In genomic region chr21:27954806-27955205, GRCh38 we compare ENCODE assay signal across 22 cellular contexts.
DNase-seq lines count a peak whose midpoint lies in the region; ATAC-seq and TF ChIP-seq lines count a peak whose summit lies in the region.
"Had no signal": no experiment of that assay in that cellular context is flagged by ENCODE, and none has a peak within 500 bp of the region (broad histone marks: within the 10 kb centered on the region; RNA-seq: fewer than 3 reads in every experiment).

No MANE protein-coding gene starts in this region.

- TF ChIP-seq POLR2A in NB4 (IDR thresholded peaks at IDR 0.05; ENCODE audit: extremely low read depth, insufficient read length) (no peak), Peyer's patch (IDR thresholded peaks at IDR 0.05) (no peak)

- TF ChIP-seq CTCF in BJ (IDR thresholded peaks at IDR 0.05; ENCODE audit: insufficient read depth, low read depth, low read length) (no peak), NB4 (IDR thresholded peaks at IDR 0.05; ENCODE audit: low read depth, low read length) (no peak), choroid plexus epithelial cell (conservative IDR thresholded peaks at IDR 0.05; ENCODE audit: low read depth, low read length) (no peak), left lung (IDR thresholded peaks at IDR 0.05) (no peak), Peyer's patch (IDR thresholded peaks at IDR 0.05) (no peak)

- CTCF ChIA-PET in BJ (lab: Yijun Ruan, JAX), result no interaction called here

- H3K4me1 ChIP-seq in left lung, result peaks cover 0 to 3% of the 10 kb centered on the region in 2 donors
- no peaks in the 10 kb centered on the region for H3K4me1 ChIP-seq in Peyer's patch
- H3K4me1 ChIP-seq: BLaER1, gastrocnemius medialis, HAP-1 had no signal

- intact Hi-C loops in left lung (cut with DNase I), result no loop called here

- no peak overlapping the region for H3K27ac ChIP-seq in left lung
- H3K27ac ChIP-seq in Peyer's patch, result no peak overlapping the region
- H3K27ac ChIP-seq: BLaER1, gastrocnemius medialis, skin epidermis, VCaP had no signal

- H3K9me3 ChIP-seq in left lung (peaks cover 0 to 3% of the 10 kb centered on the region in 2 donors), Peyer's patch (no peaks in the 10 kb centered on the region)
- H3K9me3 ChIP-seq: BLaER1, gastrocnemius medialis, HAP-1 had no signal

- POLR2A ChIA-PET in BJ (lab: Charles Lee), result interaction anchor here (0.5 to 0.6 kb wide), 2 partner anchors 293 to 654 kb away, joined by 3 to 5 read pairs; no protein-coding TSS in a partner anchor

- DNase-seq in BJ (ENCODE audit: low read depth) (peak; percentile 71), NB4 (ENCODE audit: low read depth) (peak; percentile 0), choroid plexus epithelial cell (ENCODE audit: low read depth) (peak; percentile 63), left lung (no peak), Peyer's patch (no peak), NCI-H2196 treated with DMSO at 0.1 percent for 48 hours (lab: John Stamatoyannopoulos, UW; ENCODE audit: unreplicated experiment) (no peak), NCI-H2029 treated with DMSO at 0.1 percent for 48 hours (lab: John Stamatoyannopoulos, UW) (no peak)
- DNase-seq: activated CD8-positive, alpha-beta T cell treated with anti-CD3 and anti-CD28 coated beads, Interleukin-2, amount 10 ng/mL, durations not matched to agents 7 days and 5 days; aorta; DMS53; dorsolateral prefrontal cortex; gastrocnemius medialis; midbrain; NCI-H1105 treated with DMSO at 0.1 percent for 48 hours; occipital lobe had no signal

- ATAC-seq in left lung (peak; percentile 47), HG03432 (IDR thresholded peaks at IDR 0.05; ENCODE audit: unreplicated experiment) (no peak)
- ATAC-seq: activated CD8-positive, alpha-beta T cell treated with anti-CD3 and anti-CD28 coated beads, Interleukin-2, amount 10 ng/mL, durations not matched to agents 7 days and 5 days; activated T-helper 17 cell treated with anti-CD3 and anti-CD28 coated beads, Interleukin-2, amount 50 U/mL, for 72 hours; gastrocnemius medialis; stimulated activated memory B cell treated with anti-CD40 and anti-IgM and Interleukin-4, amounts not matched to agents 10 μg/mL and 1 μg/mL and 100 μg/mL, for 72 hours had no signal

- no peak overlapping the region for H3K4me3 ChIP-seq in BJ (ENCODE audit: low read depth, low read length)
- H3K4me3 ChIP-seq in NB4 (ENCODE audit: low read depth, low read length), result no peak overlapping the region
- H3K4me3 ChIP-seq in choroid plexus epithelial cell (ENCODE audit: low read depth, low read length), result no peak overlapping the region
- no peak overlapping the region for H3K4me3 ChIP-seq in left lung
- H3K4me3 ChIP-seq in Peyer's patch, result no peak overlapping the region
- H3K4me3 ChIP-seq: BLaER1, dorsolateral prefrontal cortex, gastrocnemius medialis, HAP-1, skin epidermis had no signal

- no peaks in the 10 kb centered on the region for H3K36me3 ChIP-seq in BJ (ENCODE audit: control insufficient read depth, insufficient read depth, low read length)
- no peaks in the 10 kb centered on the region for H3K36me3 ChIP-seq in left lung
- no peaks in the 10 kb centered on the region for H3K36me3 ChIP-seq in Peyer's patch
- H3K36me3 ChIP-seq: BLaER1, gastrocnemius medialis, HAP-1 had no signal

- H3K27me3 ChIP-seq in BJ (ENCODE audit: control insufficient read depth, insufficient read depth, low read length) (no peaks in the 10 kb centered on the region), left lung (no peaks in the 10 kb centered on the region), Peyer's patch (no peaks in the 10 kb centered on the region)
- H3K27me3 ChIP-seq: BLaER1, dorsolateral prefrontal cortex, gastrocnemius medialis had no signal

Comparison
In these comparisons a context has a peak if more than half of its experiments do, and no peak if none do; other contexts are left out.
1. DNase-seq: peak in BJ (single experiment), NB4 (single experiment) and choroid plexus epithelial cell (single experiment); none in left lung (0 of 2), Peyer's patch (0 of 3), NCI-H2196 treated with DMSO at 0.1 percent for 48 hours (single experiment) and NCI-H2029 treated with DMSO at 0.1 percent for 48 hours (single experiment).